Comparison of ENCODE assay signal across 5 cellular contexts in genomic region chr1:19984409-19985016, GRCh38. TPM values are rescaled to one million over a fixed set of nuclear protein-coding genes. Genes with fewer than 3 reads are reported as not detected.
"Had no signal": no experiment of that assay in that cellular context is flagged by ENCODE, and none has a peak within 500 bp of the region (broad histone marks: within the 10 kb centered on the region; RNA-seq: fewer than 3 reads in every experiment).

No MANE protein-coding gene starts in this region.

RNA-seq across cellular contexts. Expression of gene PLA2G2A, which starts 5.1 kb away (rescaled TPM):
- total RNA-seq: dermis microvascular lymphatic vessel endothelial cell, glomerular endothelial cell, kidney epithelial cell, lung microvascular endothelial cell, mononuclear cell had no signal
